10 cellular contexts compared by ENCODE assay signal in the genomic region with DNA sequence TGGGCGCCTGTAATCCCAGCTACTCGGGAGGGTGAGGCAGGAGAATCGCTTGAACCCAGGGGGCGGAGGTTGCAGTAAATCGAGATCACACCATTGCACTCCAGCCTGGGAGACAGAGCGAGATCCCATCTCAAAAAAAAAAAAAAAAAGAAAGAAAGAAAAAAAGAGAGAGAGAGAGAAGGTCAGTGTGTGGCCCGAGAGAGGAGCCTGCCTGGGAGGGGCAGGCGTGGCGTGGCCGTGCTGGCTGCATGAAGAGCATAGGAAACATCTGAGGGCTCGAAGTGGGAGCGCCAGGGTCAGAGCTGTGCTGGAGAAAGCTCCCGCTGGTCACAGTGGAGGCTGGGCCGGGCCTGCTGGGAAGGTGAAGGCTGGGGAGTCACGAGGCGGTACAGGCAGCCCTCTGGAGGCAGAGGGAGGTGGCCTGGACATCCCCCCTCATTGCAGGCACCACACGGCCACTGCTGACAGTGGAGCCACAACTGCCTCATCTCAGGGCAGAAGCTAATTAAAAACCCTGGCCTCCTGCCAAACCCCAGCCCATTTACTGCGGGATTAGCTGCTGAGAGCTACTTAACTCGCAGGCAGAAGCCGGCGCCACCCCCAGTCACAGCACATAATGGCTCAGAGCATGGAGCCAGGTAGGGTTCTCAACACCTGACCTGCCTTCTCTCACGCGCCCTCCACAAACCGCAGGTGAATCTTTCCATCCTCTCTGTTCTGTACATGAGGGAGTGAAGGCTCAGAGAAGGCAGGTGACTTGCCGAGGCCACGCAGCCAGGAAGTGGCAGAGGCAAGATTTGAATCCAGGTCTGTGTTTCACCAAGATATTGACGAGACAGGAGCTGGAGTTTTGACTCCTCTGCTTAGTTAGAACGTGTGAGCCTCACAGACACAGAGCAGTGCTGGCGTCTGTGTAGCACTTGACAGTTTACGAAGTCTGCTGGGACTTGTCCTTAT. TPM values are rescaled to one million over a fixed set of nuclear protein-coding genes. Genes with fewer than 3 reads are reported as not detected.
A peak's percentile ranks its signal among the peaks of the same experiment; 100 is the strongest.
DNase-seq lines count a peak whose midpoint lies in the region; ATAC-seq and TF ChIP-seq lines count a peak whose summit lies in the region.
"Had no signal": no experiment of that assay in that cellular context is flagged by ENCODE, and none has a peak within 500 bp of the region (broad histone marks: within the 10 kb centered on the region; RNA-seq: fewer than 3 reads in every experiment).

No MANE protein-coding gene starts in this region.

- intact Hi-C loops in vagina (cut with DNase I): no loop called here

- H3K4me1 Mint-ChIP-seq in memory B cell: peaks cover 38% of the 10 kb centered on the region
- H3K4me1 Mint-ChIP-seq in activated CD4-positive, alpha-beta T cell treated with anti-CD3 and anti-CD28 coated beads, Interleukin-2, amount 10 ng/mL, durations not matched to agents 7 days and 5 days: peaks cover 14% of the 10 kb centered on the region

- no peak overlapping the region for H3K9ac ChIP-seq in SK-N-MC (ENCODE audit: insufficient read length)

- no peak for TF ChIP-seq CTCF in vagina (IDR thresholded peaks at IDR 0.05)

- H3K9me3 ChIP-seq in SK-N-MC (ENCODE audit: low read depth, low read length) (no peaks in the 10 kb centered on the region), vagina (no peaks in the 10 kb centered on the region)
- H3K9me3 ChIP-seq: psoas muscle had no signal

- no peak overlapping the region for H3K27ac ChIP-seq in SK-N-MC
- H3K27ac ChIP-seq in vagina: no peak overlapping the region
- H3K27ac ChIP-seq: psoas muscle had no signal

- peak; percentile 94 for DNase-seq in DMS79 (lab: John Stamatoyannopoulos, UW)
- DNase-seq in NCI-H146 treated with DMSO at 0.1 percent for 48 hours (lab: John Stamatoyannopoulos, UW; ENCODE audit: unreplicated experiment): peak; percentile 73
- DNase-seq in SK-N-MC (ENCODE audit: low read depth, low spot score): peak; percentile 40
- DNase-seq in memory B cell (ENCODE audit: low spot score in 2 of 2): no peak
- no peak for DNase-seq in activated CD4-positive, alpha-beta T cell treated with anti-CD3 and anti-CD28 coated beads, Interleukin-2, amount 10 ng/mL, durations not matched to agents 7 days and 5 days
- no peak for DNase-seq in stimulated activated CD4-positive, alpha-beta T cell treated with anti-CD3 and anti-CD28 coated beads, Interleukin-2, amount 100 ng/mL, for 24 hours
- no peak for DNase-seq in vagina (ENCODE audit: extremely low spot score in 2 of 2)
- DNase-seq: activated CD4-positive, alpha-beta T cell treated with anti-CD3 and anti-CD28 coated beads for 1 hour; psoas muscle had no signal

- no peak for ATAC-seq in memory B cell (ENCODE audit: low read depth)
- ATAC-seq in HG02571 (IDR thresholded peaks at IDR 0.05; ENCODE audit: unreplicated experiment): no peak
- ATAC-seq: psoas muscle had no signal

- H3K4me1 ChIP-seq in vagina: peaks cover 6% of the 10 kb centered on the region
- H3K4me1 ChIP-seq: psoas muscle had no signal

- TF ChIP-seq POLR2A in vagina (IDR thresholded peaks at IDR 0.05): no peak

- H3K36me3 Mint-ChIP-seq in memory B cell: peaks cover 15% of the 10 kb centered on the region
- H3K36me3 Mint-ChIP-seq in activated CD4-positive, alpha-beta T cell treated with anti-CD3 and anti-CD28 coated beads, Interleukin-2, amount 10 ng/mL, durations not matched to agents 7 days and 5 days (ENCODE audit: low read depth): no peaks in the 10 kb centered on the region

- H3K4me3 Mint-ChIP-seq in memory B cell: peak overlapping the region; percentile 41
- no peak overlapping the region for H3K4me3 Mint-ChIP-seq in activated CD4-positive, alpha-beta T cell treated with anti-CD3 and anti-CD28 coated beads, Interleukin-2, amount 10 ng/mL, durations not matched to agents 7 days and 5 days

- POLR2A ChIA-PET in activated CD4-positive, alpha-beta T cell treated with anti-CD3 and anti-CD28 coated beads, Interleukin-2, amount 10 ng/mL, durations not matched to agents 7 days and 5 days (lab: Charles Lee): no interaction called here

- H3K4me3 ChIP-seq in SK-N-MC (no peak overlapping the region), vagina (no peak overlapping the region)
- H3K4me3 ChIP-seq: psoas muscle had no signal

- no peaks in the 10 kb centered on the region for H3K27me3 ChIP-seq in vagina

- CTCF ChIA-PET in activated CD4-positive, alpha-beta T cell treated with anti-CD3 and anti-CD28 coated beads, Interleukin-2, amount 10 ng/mL, durations not matched to agents 7 days and 5 days (lab: Charles Lee): interaction anchor here (1.3 kb wide), 1 partner anchor 44 kb away, joined by 3 read pairs; no protein-coding TSS in a partner anchor

- no peaks in the 10 kb centered on the region for H3K27me3 Mint-ChIP-seq in memory B cell
- H3K27me3 Mint-ChIP-seq in activated CD4-positive, alpha-beta T cell treated with anti-CD3 and anti-CD28 coated beads, Interleukin-2, amount 10 ng/mL, durations not matched to agents 7 days and 5 days: no peaks in the 10 kb centered on the region

- H3K9me3 Mint-ChIP-seq in memory B cell: no peaks in the 10 kb centered on the region
- no peaks in the 10 kb centered on the region for H3K9me3 Mint-ChIP-seq in activated CD4-positive, alpha-beta T cell treated with anti-CD3 and anti-CD28 coated beads, Interleukin-2, amount 10 ng/mL, durations not matched to agents 7 days and 5 days

- peak overlapping the region; percentile 78 for H3K27ac Mint-ChIP-seq in memory B cell
- H3K27ac Mint-ChIP-seq in activated CD4-positive, alpha-beta T cell treated with anti-CD3 and anti-CD28 coated beads, Interleukin-2, amount 10 ng/mL, durations not matched to agents 7 days and 5 days: no peak overlapping the region

- H3K36me3 ChIP-seq in SK-N-MC (ENCODE audit: insufficient read depth, low read length): no peaks in the 10 kb centered on the region
- no peaks in the 10 kb centered on the region for H3K36me3 ChIP-seq in vagina

RNA-seq across cellular contexts. Expression of gene NFAM1, which starts 32.6 kb away (rescaled TPM):
- under 1 TPM; 0.02 to 0.04 TPM for total RNA-seq in activated CD4-positive, alpha-beta T cell treated with anti-CD3 and anti-CD28 coated beads, Interleukin-2, amount 10 ng/mL, durations not matched to agents 7 days and 5 days
- 1.7 TPM for total RNA-seq in vagina

Comparison
In these comparisons a context has a peak if more than half of its experiments do, and no peak if none do; other contexts are left out.
1. DNase-seq: peak in DMS79 (single experiment), NCI-H146 treated with DMSO at 0.1 percent for 48 hours (single experiment) and SK-N-MC (single experiment); none in memory B cell (0 of 2), activated CD4-positive, alpha-beta T cell treated with anti-CD3 and anti-CD28 coated beads, Interleukin-2, amount 10 ng/mL, durations not matched to agents 7 days and 5 days (single experiment), stimulated activated CD4-positive, alpha-beta T cell treated with anti-CD3 and anti-CD28 coated beads, Interleukin-2, amount 100 ng/mL, for 24 hours (0 of 2) and vagina (0 of 2).